Comparison of ENCODE assay signal across 9 cellular contexts in genomic region chr18:13447621-13448020, GRCh38.
DNase-seq lines count a peak whose midpoint lies in the region; ATAC-seq, FAIRE-seq and TF ChIP-seq lines count a peak whose summit lies in the region.
"Had no signal": no experiment of that assay in that cellular context is flagged by ENCODE, and none has a peak within 500 bp of the region (broad histone marks: within the 10 kb centered on the region; RNA-seq: fewer than 3 reads in every experiment).

No MANE protein-coding gene starts in this region.

- no peak for DNase-seq in Jurkat, Clone E6-1 (ENCODE audit: low read depth, low spot score)
- peak; percentile 53 for DNase-seq in astrocyte of the cerebellum (ENCODE audit: low read depth)
- DNase-seq in memory B cell (ENCODE audit: low spot score in 2 of 2): no peak
- no peak for DNase-seq in kidney
- DNase-seq in tibial nerve (ENCODE audit: low spot score in 2 of 2): no peak

- H3K4me3 Mint-ChIP-seq in memory B cell: peak overlapping the region; percentile 79

- no peaks in the 10 kb centered on the region for H3K36me3 Mint-ChIP-seq in memory B cell

- H3K36me3 ChIP-seq in ACC112 (ENCODE audit: insufficient read depth, low read length) (no peaks in the 10 kb centered on the region), kidney (ENCODE audit: control insufficient read depth in 1 of 2, insufficient read depth in 2 of 2, low read length in 2 of 2) (no peaks in the 10 kb centered on the region), tibial nerve (no peaks in the 10 kb centered on the region)

- no peaks in the 10 kb centered on the region for H3K79me2 ChIP-seq in ACC112 (ENCODE audit: control insufficient read depth, insufficient read depth, low read length, unreplicated experiment)

- H3K4me3 ChIP-seq in ACC112 (ENCODE audit: low read depth, low read length) (peak overlapping the region; percentile 66; the same call in 1 of the 2 replicates), astrocyte of the cerebellum (ENCODE audit: low read depth, low read length) (no peak overlapping the region), kidney (ENCODE audit: low read length in 2 of 2) (peak overlapping the region in 1 of 2 donors; percentile 31), tibial nerve (peak overlapping the region in 2 of 4 donors; percentile 10 to 19)
- peak overlapping the region; percentile 39 for H3K4me3 ChIP-seq in Jurkat, Clone E6-1 (ENCODE audit: low read length)

- WGBS in tibial nerve, 2 donors: 33 to 42% methylated on average over 12 of the region's 12 CpGs

- H3K27me3 ChIP-seq in ACC112 (ENCODE audit: insufficient read depth, low read length) (no peaks in the 10 kb centered on the region), tibial nerve (peaks cover 0 to 5% of the 10 kb centered on the region in 2 donors)

- intact Hi-C loops in kidney (cut with DNase I): no loop called here

- no peak for FAIRE-seq in kidney (lab: Jason Lieb, UNC)
- FAIRE-seq: G401.6 had no signal

- H3K9ac ChIP-seq in kidney (ENCODE audit: low read length in 2 of 2): no peak overlapping the region

- H3K27ac ChIP-seq in ACC112 (ENCODE audit: low read depth, low read length) (no peak overlapping the region), kidney (ENCODE audit: low read depth in 2 of 2, low read length in 2 of 2) (no peak overlapping the region), tibial nerve (no peak overlapping the region)

- TF ChIP-seq POLR2A in tibial nerve (IDR thresholded peaks at IDR 0.05): no peak

- peaks cover 12% of the 10 kb centered on the region for H3K4me1 Mint-ChIP-seq in memory B cell

- H3K27me3 Mint-ChIP-seq in memory B cell: peaks cover 16% of the 10 kb centered on the region

- peak overlapping the region; percentile 76 for H3K27ac Mint-ChIP-seq in memory B cell

- no peak for TF ChIP-seq CTCF in astrocyte of the cerebellum (IDR thresholded peaks at IDR 0.05; ENCODE audit: low read depth, low read length, missing control alignments)
- TF ChIP-seq CTCF in kidney (IDR thresholded peaks at IDR 0.05; ENCODE audit: borderline replicate concordance, extremely low read depth, insufficient read depth): no peak
- no peak for TF ChIP-seq CTCF in tibial nerve (IDR thresholded peaks at IDR 0.05)

- H3K9me3 Mint-ChIP-seq in memory B cell: no peaks in the 10 kb centered on the region

- H3K9me3 ChIP-seq in kidney (ENCODE audit: control insufficient read depth in 1 of 2, low read length in 2 of 2): no peaks in the 10 kb centered on the region
- H3K9me3 ChIP-seq in tibial nerve: no peaks in the 10 kb centered on the region

- H3K4me1 ChIP-seq in ACC112 (ENCODE audit: control insufficient read depth, insufficient read depth, low read length, unreplicated experiment) (no peaks in the 10 kb centered on the region), kidney (ENCODE audit: control insufficient read depth in 1 of 2, insufficient read depth in 1 of 2, low read depth in 1 of 2, low read length in 2 of 2) (no peaks in the 10 kb centered on the region), tibial nerve (peaks cover 0 to 24% (median 0%) of the 10 kb centered on the region in 4 donors)

- peak; percentile 79 for ATAC-seq in memory B cell (ENCODE audit: low read depth)
- ATAC-seq in GM21825 (IDR thresholded peaks at IDR 0.05; ENCODE audit: unreplicated experiment): no peak
- ATAC-seq in HG03432 (IDR thresholded peaks at IDR 0.05; ENCODE audit: unreplicated experiment): no peak

- TF ChIP-seq EP300 in tibial nerve (IDR thresholded peaks at IDR 0.05): no peak

- in situ Hi-C loops in astrocyte of the cerebellum (cut with HindIII; ENCODE audit: low sequenced_read_pairs): no loop called here

- peak overlapping the region; percentile 2 for H2AFZ ChIP-seq in ACC112 (ENCODE audit: low read length, unreplicated experiment)
